15 cellular contexts compared by ENCODE assay signal in the genomic region with DNA sequence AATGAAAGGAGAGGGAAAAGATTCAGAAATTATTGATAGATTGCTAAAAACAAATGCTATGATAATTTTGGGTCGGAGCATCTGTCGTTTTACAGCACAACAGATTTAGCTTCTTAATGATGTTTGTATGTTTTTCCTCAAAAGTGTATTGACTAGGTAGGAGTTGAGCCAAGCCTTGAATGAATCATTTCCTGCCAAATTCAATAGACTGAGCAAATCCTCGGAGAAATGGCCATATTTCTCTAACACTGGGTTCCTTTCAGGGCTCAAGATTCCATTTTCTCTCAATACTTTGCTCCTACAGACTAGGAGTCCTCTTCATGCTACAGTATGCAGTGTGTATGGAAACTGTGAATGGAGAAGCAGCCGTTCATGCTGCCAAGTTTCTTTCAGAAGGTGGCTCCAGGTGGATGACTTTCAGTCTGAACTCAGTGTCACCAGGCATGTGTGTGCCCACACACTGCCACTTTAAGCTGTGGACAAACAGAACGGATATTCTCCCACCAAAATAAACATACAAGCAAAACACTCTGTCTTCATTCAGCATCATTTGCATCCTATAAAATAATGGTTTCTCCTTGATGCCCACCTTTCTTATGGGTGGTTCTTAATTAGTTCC.
A peak's percentile ranks its signal among the peaks of the same experiment; 100 is the strongest.
DNase-seq lines count a peak whose midpoint lies in the region; ATAC-seq, FAIRE-seq and TF ChIP-seq lines count a peak whose summit lies in the region.
"Had no signal": no experiment of that assay in that cellular context is flagged by ENCODE, and none has a peak within 500 bp of the region (broad histone marks: within the 10 kb centered on the region; RNA-seq: fewer than 3 reads in every experiment).

No MANE protein-coding gene starts in this region.

- H3K27ac Mint-ChIP-seq in nephron progenitor cell, result peak overlapping the region; percentile 85
- no peak overlapping the region for H3K27ac Mint-ChIP-seq in activated T-cell treated with anti-CD3 and anti-CD28 coated beads, Interleukin-2, amount 50 U/mL, for 72 hours
- H3K27ac Mint-ChIP-seq: activated CD4-positive, alpha-beta memory T cell treated with anti-CD3 and anti-CD28 coated beads, Interleukin-2, amount 10 ng/mL, durations not matched to agents 7 days and 5 days; naive thymus-derived CD4-positive, alpha-beta T cell; T-helper 2 cell treated with Interferon-gamma antibody and Interleukin-4, amounts not matched to agents 5 μg/mL and 100 μg/mL, for 36 hours had no signal

- peaks cover 17% of the 10 kb centered on the region for H3K36me3 Mint-ChIP-seq in nephron progenitor cell (ENCODE audit: low read depth)
- no peaks in the 10 kb centered on the region for H3K36me3 Mint-ChIP-seq in activated T-cell treated with anti-CD3 and anti-CD28 coated beads, Interleukin-2, amount 50 U/mL, for 72 hours (ENCODE audit: insufficient read depth in 2 of 2)

- H3K36me3 ChIP-seq in HUES48 (ENCODE audit: control insufficient read depth, insufficient read depth, low read length), result no peaks in the 10 kb centered on the region
- H3K36me3 ChIP-seq: gastroesophageal sphincter had no signal

- ATAC-seq in activated T-cell treated with anti-CD3 and anti-CD28 coated beads, Interleukin-2, amount 50 U/mL, for 72 hours (replicated peaks in 1 of 2), result no peak
- ATAC-seq: gastroesophageal sphincter; naive thymus-derived CD4-positive, alpha-beta T cell; sciatic nerve had no signal

- H3K9me3 Mint-ChIP-seq in nephron progenitor cell, result peaks cover 29% of the 10 kb centered on the region
- no peaks in the 10 kb centered on the region for H3K9me3 Mint-ChIP-seq in activated T-cell treated with anti-CD3 and anti-CD28 coated beads, Interleukin-2, amount 50 U/mL, for 72 hours
- H3K9me3 Mint-ChIP-seq: activated CD4-positive, alpha-beta memory T cell treated with anti-CD3 and anti-CD28 coated beads, Interleukin-2, amount 10 ng/mL, durations not matched to agents 7 days and 5 days; T-helper 2 cell treated with Interferon-gamma antibody and Interleukin-4, amounts not matched to agents 5 μg/mL and 100 μg/mL, for 36 hours had no signal

- H3K9ac ChIP-seq in HUES48 (ENCODE audit: low read depth, low read length), result no peak overlapping the region

- no peak for TF ChIP-seq POLR2A in GM12891 (IDR thresholded peaks at IDR 0.05; ENCODE audit: low read depth, low read length)

- H3K27me3 ChIP-seq in HUES48 (ENCODE audit: control insufficient read depth, insufficient read depth, low read length), result no peaks in the 10 kb centered on the region
- H3K27me3 ChIP-seq: gastroesophageal sphincter had no signal

- H3K27ac ChIP-seq in HUES48 (ENCODE audit: low read depth, low read length), result peak overlapping the region; percentile 11
- H3K27ac ChIP-seq: gastroesophageal sphincter had no signal

- no peak overlapping the region for H3K4me3 Mint-ChIP-seq in nephron progenitor cell
- H3K4me3 Mint-ChIP-seq in activated T-cell treated with anti-CD3 and anti-CD28 coated beads, Interleukin-2, amount 50 U/mL, for 72 hours, result no peak overlapping the region
- H3K4me3 Mint-ChIP-seq: activated CD4-positive, alpha-beta memory T cell treated with anti-CD3 and anti-CD28 coated beads, Interleukin-2, amount 10 ng/mL, durations not matched to agents 7 days and 5 days; naive thymus-derived CD4-positive, alpha-beta T cell; T-helper 2 cell treated with Interferon-gamma antibody and Interleukin-4, amounts not matched to agents 5 μg/mL and 100 μg/mL, for 36 hours had no signal

- H3K27me3 Mint-ChIP-seq in nephron progenitor cell (ENCODE audit: low read depth, poor library complexity), result no peaks in the 10 kb centered on the region
- H3K27me3 Mint-ChIP-seq in activated T-cell treated with anti-CD3 and anti-CD28 coated beads, Interleukin-2, amount 50 U/mL, for 72 hours (ENCODE audit: low read depth), result no peaks in the 10 kb centered on the region
- H3K27me3 Mint-ChIP-seq: activated CD4-positive, alpha-beta memory T cell treated with anti-CD3 and anti-CD28 coated beads, Interleukin-2, amount 10 ng/mL, durations not matched to agents 7 days and 5 days; naive thymus-derived CD4-positive, alpha-beta T cell had no signal

- H3K4me1 ChIP-seq in HUES48 (ENCODE audit: control insufficient read depth, insufficient read depth, low read length), result peaks cover 35% of the 10 kb centered on the region
- H3K4me1 ChIP-seq: gastroesophageal sphincter had no signal

- no peak for DNase-seq in GM12891 (ENCODE audit: insufficient read length, low spot score)
- peak; percentile 62 for DNase-seq in dermis blood vessel endothelial cell
- no peak for DNase-seq in nephron progenitor cell
- DNase-seq in activated T-cell treated with anti-CD3 and anti-CD28 coated beads, Interleukin-2, amount 50 U/mL, for 72 hours, result no peak
- DNase-seq in stimulated activated CD4-positive, alpha-beta T cell treated with anti-CD3 and anti-CD28 coated beads, Interleukin-2, amount 100 ng/mL, for 24 hours, result no peak
- no peak for DNase-seq in GM20000 (ENCODE audit: low spot score)
- DNase-seq: activated CD4-positive, alpha-beta memory T cell treated with anti-CD3 and anti-CD28 coated beads, Interleukin-2, amount 10 ng/mL, durations not matched to agents 7 days and 5 days; activated gamma-delta T cell treated with Interleukin-2 at 50 U/mL for 16 hours; KBM-7; kidney; naive thymus-derived CD4-positive, alpha-beta T cell had no signal

- H3K4me1 Mint-ChIP-seq in nephron progenitor cell, result peaks cover 37% of the 10 kb centered on the region
- H3K4me1 Mint-ChIP-seq in activated T-cell treated with anti-CD3 and anti-CD28 coated beads, Interleukin-2, amount 50 U/mL, for 72 hours (ENCODE audit: low read depth), result no peaks in the 10 kb centered on the region
- H3K4me1 Mint-ChIP-seq: activated CD4-positive, alpha-beta memory T cell treated with anti-CD3 and anti-CD28 coated beads, Interleukin-2, amount 10 ng/mL, durations not matched to agents 7 days and 5 days had no signal

- no peak for TF ChIP-seq CTCF in nephron progenitor cell (IDR thresholded peaks at IDR 0.05)
- no peak for TF ChIP-seq CTCF in GM20000 (IDR thresholded peaks at IDR 0.05; ENCODE audit: extremely low read depth, missing control alignments)

- no peak overlapping the region for H3K4me3 ChIP-seq in HUES48 (ENCODE audit: low read depth, low read length)
- H3K4me3 ChIP-seq: gastroesophageal sphincter had no signal

- FAIRE-seq in GM12891 (lab: Jason Lieb, UNC), result peak; percentile 48
- FAIRE-seq: kidney had no signal

- no peaks in the 10 kb centered on the region for H3K9me3 ChIP-seq in HUES48 (ENCODE audit: control insufficient read depth, insufficient read depth, low read length)
- H3K9me3 ChIP-seq: gastroesophageal sphincter had no signal

TF ChIP-seq in GM12891, 5 proteins besides CTCF, POLR2A, EP300 and RAD21:
- TF ChIP-seq SPI1 (IDR thresholded peaks at IDR 0.05; ENCODE audit: low read depth, low read length), result no peak
